Comparison of ENCODE assay signal across 33 cellular contexts in the genomic region with DNA sequence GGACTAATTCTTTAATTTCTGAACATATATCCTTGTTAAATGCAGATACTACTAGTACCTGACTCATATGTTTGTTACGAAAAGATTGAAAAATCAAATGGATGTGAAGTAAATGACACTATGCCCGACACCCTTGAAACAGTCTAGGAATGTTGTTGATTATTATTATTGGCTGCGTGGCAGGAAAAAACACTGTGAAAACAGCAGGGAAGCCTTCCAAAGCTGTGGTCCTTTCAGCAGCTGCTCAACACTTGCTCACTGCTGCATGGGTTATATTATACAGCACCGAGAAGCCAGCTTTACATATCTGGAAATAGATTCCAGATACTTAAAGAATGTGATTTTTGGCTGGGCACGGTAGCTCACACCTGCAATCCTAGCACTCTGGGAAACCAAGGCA. TPM values are rescaled to one million over a fixed set of nuclear protein-coding genes. Genes with fewer than 3 reads are reported as not detected.
DNase-seq lines count a peak whose midpoint lies in the region; ATAC-seq and TF ChIP-seq lines count a peak whose summit lies in the region.
"Had no signal": no experiment of that assay in that cellular context is flagged by ENCODE, and none has a peak within 500 bp of the region (broad histone marks: within the 10 kb centered on the region; RNA-seq: fewer than 3 reads in every experiment).

No MANE protein-coding gene starts in this region.

- H3K4me3 Mint-ChIP-seq in neural progenitor cell: no peak overlapping the region
- H3K4me3 Mint-ChIP-seq in activated CD4-positive, alpha-beta T cell treated with anti-CD3 and anti-CD28 coated beads, Interleukin-2, amount 10 ng/mL, durations not matched to agents 24 days and 14 days: no peak overlapping the region
- H3K4me3 Mint-ChIP-seq in activated T-cell treated with anti-CD3 and anti-CD28 coated beads, Interleukin-2, amount 50 U/mL, for 4 hours: no peak overlapping the region
- H3K4me3 Mint-ChIP-seq: activated naive CD8-positive, alpha-beta T cell treated with anti-CD3 and anti-CD28 coated beads, Interleukin-2, amount 50 U/mL, for 24 hours; brain; CD4-positive, CD25-positive, alpha-beta regulatory T cell; natural killer cell; T-helper 17 cell had no signal

- H2AFZ ChIP-seq in neural progenitor cell (replicated peaks): peak overlapping the region; percentile 12

- no peaks in the 10 kb centered on the region for H3K36me3 Mint-ChIP-seq in neural progenitor cell
- H3K36me3 Mint-ChIP-seq in activated CD4-positive, alpha-beta T cell treated with anti-CD3 and anti-CD28 coated beads, Interleukin-2, amount 10 ng/mL, durations not matched to agents 24 days and 14 days (ENCODE audit: low read depth): no peaks in the 10 kb centered on the region
- no peaks in the 10 kb centered on the region for H3K36me3 Mint-ChIP-seq in activated T-cell treated with anti-CD3 and anti-CD28 coated beads, Interleukin-2, amount 50 U/mL, for 4 hours (ENCODE audit: insufficient read depth)
- H3K36me3 Mint-ChIP-seq: brain; CD4-positive, CD25-positive, alpha-beta regulatory T cell; natural killer cell had no signal

- no peak overlapping the region for H3K4me2 ChIP-seq in neural progenitor cell

- no peaks in the 10 kb centered on the region for H3K9me3 Mint-ChIP-seq in neural progenitor cell
- H3K9me3 Mint-ChIP-seq in activated CD4-positive, alpha-beta T cell treated with anti-CD3 and anti-CD28 coated beads, Interleukin-2, amount 10 ng/mL, durations not matched to agents 24 days and 14 days: no peaks in the 10 kb centered on the region
- H3K9me3 Mint-ChIP-seq in activated T-cell treated with anti-CD3 and anti-CD28 coated beads, Interleukin-2, amount 50 U/mL, for 4 hours: no peaks in the 10 kb centered on the region
- H3K9me3 Mint-ChIP-seq: activated naive CD8-positive, alpha-beta T cell treated with anti-CD3 and anti-CD28 coated beads, Interleukin-2, amount 50 U/mL, for 24 hours; brain; CD4-positive, CD25-positive, alpha-beta regulatory T cell; natural killer cell had no signal

- no peaks in the 10 kb centered on the region for H3K9me3 ChIP-seq in neural progenitor cell (ENCODE audit: low read depth)
- H3K9me3 ChIP-seq: prostate gland, sigmoid colon, stomach, tibial artery had no signal

- H3K27me3 Mint-ChIP-seq in neural progenitor cell (ENCODE audit: insufficient read depth, low read depth): peaks cover 3% of the 10 kb centered on the region
- H3K27me3 Mint-ChIP-seq in activated CD4-positive, alpha-beta T cell treated with anti-CD3 and anti-CD28 coated beads, Interleukin-2, amount 10 ng/mL, durations not matched to agents 24 days and 14 days: peaks cover 4% of the 10 kb centered on the region
- no peaks in the 10 kb centered on the region for H3K27me3 Mint-ChIP-seq in activated T-cell treated with anti-CD3 and anti-CD28 coated beads, Interleukin-2, amount 50 U/mL, for 4 hours (ENCODE audit: low read depth)

- ATAC-seq in activated T-cell treated with anti-CD3 and anti-CD28 coated beads, Interleukin-2, amount 50 U/mL, for 4 hours: no peak
- ATAC-seq: activated CD4-positive, CD25-positive, alpha-beta regulatory T cell treated with anti-CD3 and anti-CD28 coated beads, Interleukin-2, amount 50 U/mL, for 24 hours; activated naive CD8-positive, alpha-beta T cell treated with anti-CD3 and anti-CD28 coated beads, Interleukin-2, amount 50 U/mL, for 24 hours; natural killer cell; PC-3; SK-N-SH treated with all-trans-retinoic acid at 6 μM for 48 hours; T-helper 17 cell had no signal

- H3K4me3 ChIP-seq in neural progenitor cell: no peak overlapping the region
- H3K4me3 ChIP-seq: prostate gland, sigmoid colon, stomach, tibial artery had no signal

- no peaks in the 10 kb centered on the region for H3K79me2 ChIP-seq in neural progenitor cell (ENCODE audit: low read depth)

- no peak for TF ChIP-seq CTCF in neural progenitor cell (IDR thresholded peaks at IDR 0.05)

- intact Hi-C loops in activated CD4-positive, alpha-beta T cell treated with anti-CD3 and anti-CD28 coated beads, Interleukin-2, amount 10 ng/mL, durations not matched to agents 24 days and 14 days (cut with micrococcal nuclease): no loop called here

- no peaks in the 10 kb centered on the region for H3K36me3 ChIP-seq in neural progenitor cell
- H3K36me3 ChIP-seq: prostate gland, sigmoid colon, stomach, tibial artery had no signal

- H3K27ac ChIP-seq in neural progenitor cell: no peak overlapping the region
- H3K27ac ChIP-seq: prostate gland, sigmoid colon, stomach, tibial artery had no signal

- H3K27me3 ChIP-seq in neural progenitor cell: no peaks in the 10 kb centered on the region
- H3K27me3 ChIP-seq: sigmoid colon, stomach, tibial artery had no signal

- no peak overlapping the region for H3K9ac ChIP-seq in neural progenitor cell

- H3K4me1 Mint-ChIP-seq in neural progenitor cell: peaks cover 7% of the 10 kb centered on the region
- H3K4me1 Mint-ChIP-seq in activated CD4-positive, alpha-beta T cell treated with anti-CD3 and anti-CD28 coated beads, Interleukin-2, amount 10 ng/mL, durations not matched to agents 24 days and 14 days: peaks cover 11% of the 10 kb centered on the region
- peaks cover 24% of the 10 kb centered on the region for H3K4me1 Mint-ChIP-seq in activated T-cell treated with anti-CD3 and anti-CD28 coated beads, Interleukin-2, amount 50 U/mL, for 4 hours (ENCODE audit: low read depth)

- peak; percentile 58 for DNase-seq in EH (ENCODE audit: low read depth)
- peak; percentile 22 for DNase-seq in LHCN-M2 (ENCODE audit: low read depth)
- DNase-seq in fibroblast of gingiva (ENCODE audit: low read depth): peak; percentile 59
- DNase-seq in neural progenitor cell (ENCODE audit: low spot score): no peak
- DNase-seq in activated CD4-positive, alpha-beta T cell treated with anti-CD3 and anti-CD28 coated beads, Interleukin-2, amount 10 ng/mL, durations not matched to agents 24 days and 14 days: no peak
- DNase-seq in activated T-cell treated with anti-CD3 and anti-CD28 coated beads, Interleukin-2, amount 50 U/mL, for 4 hours: no peak
- DNase-seq in NOMO-1 treated with DMSO at 0.1 percent for 48 hours (lab: John Stamatoyannopoulos, UW; ENCODE audit: unreplicated experiment): no peak
- DNase-seq: activated CD4-positive, alpha-beta T cell treated with anti-CD3 and anti-CD28 coated beads, Interleukin-2, amount 50 U/mL, for 48 hours; activated naive CD4-positive, alpha-beta T cell; activated naive CD8-positive, alpha-beta T cell treated with anti-CD3 and anti-CD28 coated beads, Interleukin-2, amount 50 U/mL, for 24 hours; Calu3; CD4-positive, CD25-positive, alpha-beta regulatory T cell; DMS79; GF-D8; kidney; natural killer cell; NCI-H1048; NCI-H187 treated with DMSO at 0.1 percent for 48 hours; NCI-H524 treated with DMSO at 0.1 percent for 48 hours; occipital lobe; PC-3; sigmoid colon; stimulated activated CD4-positive, alpha-beta T cell treated with anti-CD3 and anti-CD28 coated beads, Interleukin-4, amount 100 ng/mL, for 1 hour; stomach; T-helper 17 cell; tibial artery had no signal

- H4K20me1 ChIP-seq in neural progenitor cell (ENCODE audit: low read depth): no peaks in the 10 kb centered on the region

- no peak overlapping the region for H3K27ac Mint-ChIP-seq in neural progenitor cell
- H3K27ac Mint-ChIP-seq in activated CD4-positive, alpha-beta T cell treated with anti-CD3 and anti-CD28 coated beads, Interleukin-2, amount 10 ng/mL, durations not matched to agents 24 days and 14 days: no peak overlapping the region
- H3K27ac Mint-ChIP-seq: activated naive CD8-positive, alpha-beta T cell treated with anti-CD3 and anti-CD28 coated beads, Interleukin-2, amount 50 U/mL, for 24 hours; brain; natural killer cell; T-helper 17 cell had no signal

- H3F3A ChIP-seq in neural progenitor cell (ENCODE audit: low read depth): peaks cover 12% of the 10 kb centered on the region

- H3K4me1 ChIP-seq in neural progenitor cell: no peaks in the 10 kb centered on the region
- H3K4me1 ChIP-seq: prostate gland, sigmoid colon, tibial artery had no signal

RNA-seq across cellular contexts. Expression of gene CRYGD, which starts 26.5 kb away (rescaled TPM):
- total RNA-seq in LHCN-M2 (2014; rRNA removed) (not detected in 2 replicates), neural progenitor cell (ENCODE audit: low replicate concordance) (not detected in 2 replicates)
- polyA plus RNA-seq in LHCN-M2 (2012): not detected
- total RNA-seq in activated CD4-positive, alpha-beta T cell treated with anti-CD3 and anti-CD28 coated beads, Interleukin-2, amount 10 ng/mL, durations not matched to agents 24 days and 14 days: not detected in 2 replicates
- not detected for total RNA-seq in activated T-cell treated with anti-CD3 and anti-CD28 coated beads, Interleukin-2, amount 50 U/mL, for 4 hours
- total RNA-seq: Calu3, fibroblast of villous mesenchyme, kidney, lung microvascular endothelial cell, mononuclear cell, natural killer cell, PC-3, prostate gland, sigmoid colon, stomach, T-helper 17 cell had no signal
- polyA plus RNA-seq: CD4-positive, CD25-positive, alpha-beta regulatory T cell; sigmoid colon; stomach had no signal

RNA-seq across cellular contexts. Expression of gene CRYGC, which starts 31.8 kb away (rescaled TPM):
- not detected in 2 replicates for total RNA-seq in LHCN-M2 (2014; rRNA removed)
- not detected for polyA plus RNA-seq in LHCN-M2 (2012)
- not detected in 2 replicates for total RNA-seq in neural progenitor cell (ENCODE audit: low replicate concordance)
- total RNA-seq in activated CD4-positive, alpha-beta T cell treated with anti-CD3 and anti-CD28 coated beads, Interleukin-2, amount 10 ng/mL, durations not matched to agents 24 days and 14 days: not detected in 2 replicates
- total RNA-seq in activated T-cell treated with anti-CD3 and anti-CD28 coated beads, Interleukin-2, amount 50 U/mL, for 4 hours: not detected
- total RNA-seq: Calu3; CD4-positive, CD25-positive, alpha-beta regulatory T cell; fibroblast of villous mesenchyme; kidney; lung microvascular endothelial cell; mononuclear cell; natural killer cell; occipital lobe; PC-3; sigmoid colon; stomach; T-helper 17 cell had no signal
- polyA plus RNA-seq: CD4-positive, CD25-positive, alpha-beta regulatory T cell; sigmoid colon; stomach had no signal

RNA-seq across cellular contexts. Expression of gene CRYGB, which starts 48.2 kb away (rescaled TPM):
- total RNA-seq in LHCN-M2 (2014; rRNA removed): not detected in 2 replicates
- polyA plus RNA-seq in LHCN-M2 (2012): not detected
- 0.65 TPM in 1 of 2 replicates, not detected in the other for total RNA-seq in neural progenitor cell (ENCODE audit: low replicate concordance)
- not detected in 2 replicates for total RNA-seq in activated CD4-positive, alpha-beta T cell treated with anti-CD3 and anti-CD28 coated beads, Interleukin-2, amount 10 ng/mL, durations not matched to agents 24 days and 14 days
- total RNA-seq in activated T-cell treated with anti-CD3 and anti-CD28 coated beads, Interleukin-2, amount 50 U/mL, for 4 hours: not detected
- total RNA-seq: Calu3; CD4-positive, CD25-positive, alpha-beta regulatory T cell; fibroblast of villous mesenchyme; kidney; lung microvascular endothelial cell; mononuclear cell; natural killer cell; occipital lobe; PC-3; prostate gland; sigmoid colon; stomach; T-helper 17 cell had no signal
- polyA plus RNA-seq: CD4-positive, CD25-positive, alpha-beta regulatory T cell; sigmoid colon; stomach had no signal

Comparison
In these comparisons a context has a peak if more than half of its experiments do, and no peak if none do; other contexts are left out.
1. DNase-seq: peak in EH (single experiment), LHCN-M2 (single experiment) and fibroblast of gingiva (single experiment); none in neural progenitor cell (single experiment), activated CD4-positive, alpha-beta T cell treated with anti-CD3 and anti-CD28 coated beads, Interleukin-2, amount 10 ng/mL, durations not matched to agents 24 days and 14 days (single experiment), activated T-cell treated with anti-CD3 and anti-CD28 coated beads, Interleukin-2, amount 50 U/mL, for 4 hours (single experiment) and NOMO-1 treated with DMSO at 0.1 percent for 48 hours (single experiment).